In the genomic region with DNA sequence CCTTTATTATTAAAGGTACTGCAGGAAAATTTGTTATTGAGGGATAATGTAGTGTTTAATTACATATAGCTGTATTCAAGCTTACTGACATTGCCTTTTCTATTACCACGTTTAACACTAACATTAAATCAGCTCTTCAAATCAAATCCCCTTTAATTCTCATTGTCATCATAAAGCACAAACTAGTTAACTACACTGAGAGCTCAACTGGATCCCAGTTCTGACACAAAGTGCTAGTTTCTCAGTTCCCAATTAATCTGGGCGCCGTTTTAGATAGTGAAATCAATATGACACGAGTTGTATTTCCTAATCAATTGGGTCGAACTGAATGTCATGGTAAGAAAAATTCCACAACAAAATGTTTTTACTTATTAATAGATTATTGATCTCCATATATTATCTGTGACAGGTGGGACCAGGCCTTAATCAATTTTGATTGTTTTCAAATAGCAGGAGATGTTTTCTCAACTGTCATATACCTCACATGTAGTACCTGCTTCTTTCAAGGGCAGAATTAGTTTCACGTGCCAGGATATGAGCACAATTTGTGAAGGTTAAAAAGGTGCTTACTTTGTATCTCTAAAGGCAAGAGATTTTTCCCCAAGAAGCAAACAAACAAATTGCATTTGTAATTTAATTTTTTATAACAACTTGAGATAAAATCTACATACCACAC, we compare ENCODE assay signal across 28 cellular contexts.
"Had no signal": no experiment of that assay in that cellular context is flagged by ENCODE, and none has a peak within 500 bp of the region (broad histone marks: within the 10 kb centered on the region; RNA-seq: fewer than 3 reads in every experiment).

No MANE protein-coding gene starts in this region.

- H3K27ac ChIP-seq: epithelial cell of prostate, esophagus squamous epithelium, gastrocnemius medialis, heart right ventricle, left lung, lower lobe of right lung had no signal

- H3K27me3 ChIP-seq: esophagus squamous epithelium, gastrocnemius medialis, heart right ventricle, left lung had no signal

- FAIRE-seq: endometrium, islet of Langerhans, keratinocyte had no signal

- H3K4me1 Mint-ChIP-seq: endodermal cell; mesothelial cell of epicardium; naive B cell; naive thymus-derived CD8-positive, alpha-beta T cell had no signal

- H3K9me3 ChIP-seq: esophagus squamous epithelium, gastrocnemius medialis, heart right ventricle, left lung, lower lobe of right lung, mucosa of descending colon had no signal

- DNase-seq: cortex of kidney; effector CD8-positive, alpha-beta T cell; effector memory CD8-positive, alpha-beta T cell; endodermal cell; erythroblast; esophagus squamous epithelium; foreskin fibroblast; foreskin melanocyte; gastrocnemius medialis; glutamatergic neuron; head of caudate nucleus; heart right ventricle; hippocampal formation; left cardiac atrium; left lung; left ventricle myocardium superior; lower lobe of right lung; mesenchymal stem cell; mucosa of descending colon; naive B cell; naive thymus-derived CD8-positive, alpha-beta T cell had no signal

- H3K4me3 ChIP-seq: esophagus squamous epithelium, gastrocnemius medialis, heart right ventricle, left lung, lower lobe of right lung, mucosa of descending colon had no signal

- H3K4me3 Mint-ChIP-seq: dendritic cell treated with granulocyte-macrophage colony-stimulating factor and Interleukin-4, amounts not matched to agents 40 ng/mL and 50 ng/mL, for 4 days; effector memory CD8-positive, alpha-beta T cell; endodermal cell; mesothelial cell of epicardium; naive B cell; naive thymus-derived CD8-positive, alpha-beta T cell had no signal

- H3K27ac Mint-ChIP-seq: dendritic cell treated with granulocyte-macrophage colony-stimulating factor and Interleukin-4, amounts not matched to agents 40 ng/mL and 50 ng/mL, for 4 days; effector memory CD8-positive, alpha-beta T cell; endodermal cell; mesothelial cell of epicardium; naive B cell; naive thymus-derived CD8-positive, alpha-beta T cell had no signal

- H3K9me3 Mint-ChIP-seq: dendritic cell treated with granulocyte-macrophage colony-stimulating factor and Interleukin-4, amounts not matched to agents 40 ng/mL and 50 ng/mL, for 4 days had no signal

- H3K27me3 Mint-ChIP-seq: dendritic cell treated with granulocyte-macrophage colony-stimulating factor and Interleukin-4, amounts not matched to agents 40 ng/mL and 50 ng/mL, for 4 days; effector memory CD8-positive, alpha-beta T cell; naive thymus-derived CD8-positive, alpha-beta T cell had no signal

- H3K4me1 ChIP-seq: esophagus squamous epithelium, gastrocnemius medialis, heart right ventricle, left lung, lower lobe of right lung had no signal

- ATAC-seq: effector memory CD8-positive, alpha-beta T cell; esophagus mucosa; gastrocnemius medialis; heart right ventricle; left cardiac atrium; left lung; left ventricle myocardium superior; lower lobe of right lung; mucosa of descending colon; naive thymus-derived CD8-positive, alpha-beta T cell had no signal
